Comparison of ENCODE assay signal across 25 cellular contexts in the genomic region with DNA sequence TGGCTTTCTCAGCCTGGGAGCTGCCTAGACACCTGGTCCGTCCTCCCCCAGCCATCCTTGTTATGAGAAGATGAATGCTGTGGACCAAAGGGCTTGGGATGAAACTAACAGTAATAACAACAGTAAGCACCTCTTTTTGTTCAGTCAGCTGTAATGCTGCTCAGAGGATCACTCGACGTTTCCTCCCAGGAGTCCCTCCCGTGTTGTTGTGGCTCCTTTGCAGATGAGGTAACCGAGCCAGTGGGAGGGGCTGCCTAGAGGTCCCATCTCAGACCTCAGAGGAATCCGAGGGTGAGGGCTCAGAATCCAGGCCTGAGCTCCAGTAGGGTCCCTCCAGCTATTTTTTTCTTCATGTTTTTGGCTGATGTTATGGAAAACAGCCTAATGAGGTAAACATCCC.
"Had no signal": no experiment of that assay in that cellular context is flagged by ENCODE, and none has a peak within 500 bp of the region (broad histone marks: within the 10 kb centered on the region; RNA-seq: fewer than 3 reads in every experiment).

No MANE protein-coding gene starts in this region.

- H3K4me3 ChIP-seq: esophagus squamous epithelium, gastrocnemius medialis, heart right ventricle, left lung, lower lobe of right lung had no signal

- H3K27me3 ChIP-seq: esophagus squamous epithelium, gastrocnemius medialis, heart right ventricle, left lung had no signal

- DNase-seq: cortex of kidney; effector CD8-positive, alpha-beta T cell; effector memory CD8-positive, alpha-beta T cell; endodermal cell; erythroblast; esophagus squamous epithelium; foreskin fibroblast; foreskin melanocyte; gastrocnemius medialis; glutamatergic neuron; head of caudate nucleus; heart right ventricle; hippocampal formation; kidney; kidney glomerular epithelial cell; left colon; left lung; left ventricle myocardium superior; lower lobe of right lung; mesendoderm; midbrain had no signal

- H3K36me3 ChIP-seq: esophagus squamous epithelium, gastrocnemius medialis, heart right ventricle, left lung, lower lobe of right lung had no signal

- H3K4me1 ChIP-seq: esophagus squamous epithelium, gastrocnemius medialis, left lung, lower lobe of right lung had no signal

- H3K4me1 Mint-ChIP-seq: endodermal cell, memory B cell had no signal

- H3K27ac ChIP-seq: epithelial cell of prostate, esophagus squamous epithelium, gastrocnemius medialis, heart right ventricle, left lung, lower lobe of right lung had no signal

- H3K9me3 ChIP-seq: esophagus squamous epithelium, gastrocnemius medialis, heart right ventricle, left lung, lower lobe of right lung had no signal

- H3K27ac Mint-ChIP-seq: dendritic cell treated with granulocyte-macrophage colony-stimulating factor and Interleukin-4, amounts not matched to agents 40 ng/mL and 50 ng/mL, for 4 days; effector memory CD8-positive, alpha-beta T cell; endodermal cell; memory B cell had no signal

- H3K9me3 Mint-ChIP-seq: dendritic cell treated with granulocyte-macrophage colony-stimulating factor and Interleukin-4, amounts not matched to agents 40 ng/mL and 50 ng/mL, for 4 days; endodermal cell had no signal

- ATAC-seq: effector memory CD8-positive, alpha-beta T cell; esophagus mucosa; gastrocnemius medialis; heart right ventricle; left colon; left lung; left ventricle myocardium superior; lower lobe of right lung had no signal

- H3K36me3 Mint-ChIP-seq: memory B cell had no signal

- H3K4me3 Mint-ChIP-seq: dendritic cell treated with granulocyte-macrophage colony-stimulating factor and Interleukin-4, amounts not matched to agents 40 ng/mL and 50 ng/mL, for 4 days; effector memory CD8-positive, alpha-beta T cell; endodermal cell; memory B cell had no signal
